24 cellular contexts compared by ENCODE assay signal in genomic region chr18:10286580-10287150, GRCh38.
DNase-seq lines count a peak whose midpoint lies in the region; ATAC-seq and TF ChIP-seq lines count a peak whose summit lies in the region.
"Had no signal": no experiment of that assay in that cellular context is flagged by ENCODE, and none has a peak within 500 bp of the region (broad histone marks: within the 10 kb centered on the region; RNA-seq: fewer than 3 reads in every experiment).

No MANE protein-coding gene starts in this region.

- no peaks in the 10 kb centered on the region for H3K36me3 ChIP-seq in BLaER1
- H3K36me3 ChIP-seq: SJCRH30 had no signal

- ATAC-seq in esophagus mucosa, result peak; percentile 41
- no peak for ATAC-seq in naive B cell (ENCODE audit: low read depth in 2 of 2)
- no peak for ATAC-seq in WTC11
- ATAC-seq in HG03565 (IDR thresholded peaks at IDR 0.05; ENCODE audit: unreplicated experiment), result no peak

- H3K4me3 ChIP-seq in BLaER1, result no peak overlapping the region
- H3K4me3 ChIP-seq: SJCRH30 had no signal

- H3K4me1 Mint-ChIP-seq in naive B cell (peaks cover 53 to 62% (median 58%) of the 10 kb centered on the region in 3 donors), WTC11 (peaks cover 40% of the 10 kb centered on the region)
- no peaks in the 10 kb centered on the region for H3K4me1 Mint-ChIP-seq in activated CD4-positive, alpha-beta T cell treated with anti-CD3 and anti-CD28 coated beads, Interleukin-2, amount 10 ng/mL, durations not matched to agents 24 days and 14 days

- H3K27ac Mint-ChIP-seq in naive B cell (peak overlapping the region; percentile 60 to 89 (median 78)), WTC11 (no peak overlapping the region)
- H3K27ac Mint-ChIP-seq in activated CD4-positive, alpha-beta T cell treated with anti-CD3 and anti-CD28 coated beads, Interleukin-2, amount 10 ng/mL, durations not matched to agents 24 days and 14 days, result no peak overlapping the region
- H3K27ac Mint-ChIP-seq: CD4-positive, alpha-beta T cell had no signal

- peaks cover 68% of the 10 kb centered on the region for H3K4me1 ChIP-seq in BLaER1
- H3K4me1 ChIP-seq: Caco-2, SJCRH30 had no signal

- peaks cover 6 to 14% (median 9%) of the 10 kb centered on the region in 7 donors for H3K9me3 Mint-ChIP-seq in naive B cell
- peaks cover 13% of the 10 kb centered on the region for H3K9me3 Mint-ChIP-seq in WTC11
- peaks cover 6% of the 10 kb centered on the region for H3K9me3 Mint-ChIP-seq in activated CD4-positive, alpha-beta T cell treated with anti-CD3 and anti-CD28 coated beads, Interleukin-2, amount 10 ng/mL, durations not matched to agents 24 days and 14 days
- H3K9me3 Mint-ChIP-seq: CD4-positive, alpha-beta T cell had no signal

- peak overlapping the region in 5 of 8 donors; percentile 34 to 81 (median 79) for H3K4me3 Mint-ChIP-seq in naive B cell
- no peak overlapping the region for H3K4me3 Mint-ChIP-seq in WTC11
- H3K4me3 Mint-ChIP-seq in activated CD4-positive, alpha-beta T cell treated with anti-CD3 and anti-CD28 coated beads, Interleukin-2, amount 10 ng/mL, durations not matched to agents 24 days and 14 days, result no peak overlapping the region
- H3K4me3 Mint-ChIP-seq: CD4-positive, alpha-beta T cell had no signal

- H3K4me2 ChIP-seq in BLaER1, result peak overlapping the region; percentile 88

- no peaks in the 10 kb centered on the region for H4K20me1 ChIP-seq in BLaER1

- peak overlapping the region; percentile 70 for H3K27ac ChIP-seq in BLaER1
- H3K27ac ChIP-seq: HL-60, SJCRH30 had no signal

- H3K9me3 ChIP-seq in BLaER1, result peaks cover 30% of the 10 kb centered on the region
- H3K9me3 ChIP-seq: Caco-2, SJCRH30 had no signal

- CTCF ChIA-PET in WTC11 (lab: Charles Lee), result no interaction called here

- no peaks in the 10 kb centered on the region for H3K27me3 ChIP-seq in BLaER1
- H3K27me3 ChIP-seq: SJCRH30 had no signal

- H3K36me3 Mint-ChIP-seq in naive B cell (peaks cover 12 to 15% of the 10 kb centered on the region in 2 donors), WTC11 (peaks cover 11% of the 10 kb centered on the region)
- H3K36me3 Mint-ChIP-seq in activated CD4-positive, alpha-beta T cell treated with anti-CD3 and anti-CD28 coated beads, Interleukin-2, amount 10 ng/mL, durations not matched to agents 24 days and 14 days (ENCODE audit: low read depth), result no peaks in the 10 kb centered on the region

- POLR2A ChIA-PET in WTC11 (lab: Charles Lee), result no interaction called here

- intact Hi-C loops in activated CD4-positive, alpha-beta T cell treated with anti-CD3 and anti-CD28 coated beads, Interleukin-2, amount 10 ng/mL, durations not matched to agents 24 days and 14 days (cut with micrococcal nuclease), result no loop called here

- TF ChIP-seq CTCF in WTC11 (IDR thresholded peaks at IDR 0.05), result no peak

- H3K27me3 Mint-ChIP-seq in naive B cell, result no peaks in the 10 kb centered on the region
- H3K27me3 Mint-ChIP-seq in WTC11 (ENCODE audit: low read depth), result peaks cover 8% of the 10 kb centered on the region
- peaks cover 2% of the 10 kb centered on the region for H3K27me3 Mint-ChIP-seq in activated CD4-positive, alpha-beta T cell treated with anti-CD3 and anti-CD28 coated beads, Interleukin-2, amount 10 ng/mL, durations not matched to agents 24 days and 14 days
- H3K27me3 Mint-ChIP-seq: CD4-positive, alpha-beta T cell had no signal

- no peak overlapping the region for H3K9ac ChIP-seq in BLaER1

- DNase-seq in NCI-H526 treated with DMSO at 0.1 percent for 48 hours (lab: John Stamatoyannopoulos, UW), result peak; percentile 31
- DNase-seq in naive B cell, result no peak
- no peak for DNase-seq in WTC11 (ENCODE audit: low spot score)
- no peak for DNase-seq in activated CD4-positive, alpha-beta T cell treated with anti-CD3 and anti-CD28 coated beads, Interleukin-2, amount 10 ng/mL, durations not matched to agents 24 days and 14 days
- no peak for DNase-seq in globus pallidus (ENCODE audit: low spot score)
- DNase-seq: 8988T; AML-193; CD4-positive, alpha-beta T cell; DMS 273 treated with DMSO at 0.1 percent for 48 hours; DMS79 treated with DMSO at 0.1 percent for 48 hours; KG1; NCI-H1092 treated with DMSO at 0.1 percent for 48 hours; NCI-H1436 treated with DMSO at 0.1 percent for 48 hours; NCI-H2029; NCI-H2227 treated with DMSO at 0.1 percent for 48 hours; NCI-H510A; NCI-H82; OCI-M1; SJCRH30 had no signal

TF ChIP-seq in WTC11, 78 proteins besides CTCF, POLR2A, EP300 and RAD21:
- no peak for TF ChIP-seq FOXP1 (CRISPR knock-in tag; IDR thresholded peaks at IDR 0.05; ENCODE audit: borderline replicate concordance)
- TF ChIP-seq ZNF423 (CRISPR knock-in tag; IDR thresholded peaks at IDR 0.05), result no peak
- TF ChIP-seq NR3C1 (CRISPR knock-in tag; conservative IDR thresholded peaks at IDR 0.05; ENCODE audit: low read depth), result no peak
- TF ChIP-seq RORB (CRISPR knock-in tag; IDR thresholded peaks at IDR 0.05), result no peak
- TF ChIP-seq MXD4 (CRISPR knock-in tag; IDR thresholded peaks at IDR 0.05; ENCODE audit: borderline replicate concordance), result no peak
- no peak for TF ChIP-seq NR2C2 (CRISPR knock-in tag; IDR thresholded peaks at IDR 0.05)
- TF ChIP-seq ATF6 (CRISPR knock-in tag; IDR thresholded peaks at IDR 0.05), result no peak
- no peak for TF ChIP-seq CREB1 (CRISPR knock-in tag; IDR thresholded peaks at IDR 0.05)
- no peak for TF ChIP-seq GRHL2 (CRISPR knock-in tag; IDR thresholded peaks at IDR 0.05; ENCODE audit: insufficient replicate concordance, severe bottlenecking)
- TF ChIP-seq NR1H2 (CRISPR knock-in tag; IDR thresholded peaks at IDR 0.05), result no peak
- TF ChIP-seq USF2 (CRISPR knock-in tag; IDR thresholded peaks at IDR 0.05), result no peak
- TF ChIP-seq TCF7 (CRISPR knock-in tag; IDR thresholded peaks at IDR 0.05; ENCODE audit: low read depth), result no peak
- TF ChIP-seq JUN (CRISPR knock-in tag; IDR thresholded peaks at IDR 0.05), result no peak
- no peak for TF ChIP-seq ZNF671 (CRISPR knock-in tag; IDR thresholded peaks at IDR 0.05)
- TF ChIP-seq E2F1 (CRISPR knock-in tag; IDR thresholded peaks at IDR 0.05), result no peak
- no peak for TF ChIP-seq ZNF263 (CRISPR knock-in tag; IDR thresholded peaks at IDR 0.05; ENCODE audit: low read depth)
TF ChIP-seq in WTC11: peak in this region for 0.

Comparison
In these comparisons a context has a peak if more than half of its experiments do, and no peak if none do; other contexts are left out.
1. H3K27ac Mint-ChIP-seq: peak in naive B cell (6 of 6); none in WTC11 (single experiment) and activated CD4-positive, alpha-beta T cell treated with anti-CD3 and anti-CD28 coated beads, Interleukin-2, amount 10 ng/mL, durations not matched to agents 24 days and 14 days (single experiment).
2. H3K4me3 Mint-ChIP-seq: peak in naive B cell (5 of 8); none in WTC11 (single experiment) and activated CD4-positive, alpha-beta T cell treated with anti-CD3 and anti-CD28 coated beads, Interleukin-2, amount 10 ng/mL, durations not matched to agents 24 days and 14 days (single experiment).